17 cellular contexts compared by ENCODE assay signal in genomic region chr12:46332260-46332659, GRCh38. TPM values are rescaled to one million over a fixed set of nuclear protein-coding genes. Genes with fewer than 3 reads are reported as not detected.
A peak's percentile ranks its signal among the peaks of the same experiment; 100 is the strongest.
DNase-seq lines count a peak whose midpoint lies in the region; ATAC-seq and TF ChIP-seq lines count a peak whose summit lies in the region.
"Had no signal": no experiment of that assay in that cellular context is flagged by ENCODE, and none has a peak within 500 bp of the region (broad histone marks: within the 10 kb centered on the region; RNA-seq: fewer than 3 reads in every experiment).

No MANE protein-coding gene starts in this region.

- no peak for TF ChIP-seq CTCF in brain microvascular endothelial cell (IDR thresholded peaks at IDR 0.05; ENCODE audit: low read depth, low read length, missing control alignments)
- TF ChIP-seq CTCF in mesothelial cell of epicardium (IDR thresholded peaks at IDR 0.05; ENCODE audit: unreplicated experiment) = no peak

- no peaks in the 10 kb centered on the region for H3K27me3 ChIP-seq in brain microvascular endothelial cell (replicated peaks)

- in situ Hi-C loops in brain microvascular endothelial cell (cut with HindIII; ENCODE audit: low pct_ligation_motif_present, low sequenced_read_pairs) = no loop called here

- no peaks in the 10 kb centered on the region for H3K36me3 Mint-ChIP-seq in mesothelial cell of epicardium

- H3K36me3 ChIP-seq in brain microvascular endothelial cell (replicated peaks) = no peaks in the 10 kb centered on the region
- H3K36me3 ChIP-seq: left ventricle myocardium inferior had no signal

- ATAC-seq in HG02970 (IDR thresholded peaks at IDR 0.05; ENCODE audit: low FRiP score, unreplicated experiment) = no peak
- ATAC-seq: Panc1, T-cell, WTC11 had no signal

- DNase-seq in Daoy (ENCODE audit: low read depth) = peak; percentile 40
- peak; percentile 78 for DNase-seq in LHCN-M2 (ENCODE audit: low read depth)
- peak; percentile 69 for DNase-seq in brain microvascular endothelial cell
- DNase-seq in hepatic stellate cell (ENCODE audit: low spot score) = peak; percentile 21
- no peak for DNase-seq in NCI-H1048 (lab: John Stamatoyannopoulos, UW)
- DNase-seq in mesothelial cell of epicardium (ENCODE audit: low spot score in 2 of 2, unreplicated experiment in 2 of 2) = no peak
- no peak for DNase-seq in islet precursor cell
- DNase-seq: activated effector memory CD4-positive, alpha-beta T cell treated with anti-CD3 and anti-CD28 coated beads, Interleukin-2, amount 50 U/mL, for 16 hours; left ventricle myocardium inferior; NCI-H2029; NCI-H774; T-cell had no signal

- no peaks in the 10 kb centered on the region for H3K27me3 Mint-ChIP-seq in mesothelial cell of epicardium (ENCODE audit: low read depth)
- H3K27me3 Mint-ChIP-seq: progenitor cell of endocrine pancreas, T-cell had no signal

- no peak overlapping the region for H3K4me3 ChIP-seq in brain microvascular endothelial cell (ENCODE audit: low read depth, low read length)
- H3K4me3 ChIP-seq: left ventricle myocardium inferior had no signal

- H3K27ac Mint-ChIP-seq in mesothelial cell of epicardium = no peak overlapping the region
- H3K27ac Mint-ChIP-seq: dendritic cell treated with granulocyte-macrophage colony-stimulating factor and Interleukin-4, amounts not matched to agents 40 ng/mL and 50 ng/mL, for 4 days; progenitor cell of endocrine pancreas; T-cell; WTC11 had no signal

- H3K9me3 Mint-ChIP-seq in mesothelial cell of epicardium = peaks cover 28% of the 10 kb centered on the region

- no peak overlapping the region for H3K27ac ChIP-seq in brain microvascular endothelial cell
- H3K27ac ChIP-seq: left ventricle myocardium inferior had no signal

- H3K4me1 Mint-ChIP-seq in mesothelial cell of epicardium = no peaks in the 10 kb centered on the region
- H3K4me1 Mint-ChIP-seq: T-cell, WTC11 had no signal

- H3K4me3 Mint-ChIP-seq in mesothelial cell of epicardium = no peak overlapping the region
- H3K4me3 Mint-ChIP-seq: dendritic cell treated with granulocyte-macrophage colony-stimulating factor and Interleukin-4, amounts not matched to agents 40 ng/mL and 50 ng/mL, for 4 days; T-cell; WTC11 had no signal

RNA-seq across cellular contexts. Expression of gene SLC38A2, which starts 40.3 kb away (rescaled TPM):
- total RNA-seq in Daoy (2014; rRNA removed; shearing (Covaris generic)) = 361 and 424 TPM in 2 replicates
- total RNA-seq in LHCN-M2 (2014; rRNA removed) (427 and 497 TPM in 2 replicates), mesothelial cell of epicardium (256 to 274 TPM (median 261 TPM) in 3 replicates)
- polyA plus RNA-seq in LHCN-M2 (2012) = 124 TPM

Comparison
In these comparisons a context has a peak if more than half of its experiments do, and no peak if none do; other contexts are left out.
1. DNase-seq: peak in Daoy (single experiment), LHCN-M2 (single experiment), brain microvascular endothelial cell (single experiment) and hepatic stellate cell (single experiment); none in NCI-H1048 (single experiment), mesothelial cell of epicardium (0 of 2) and islet precursor cell (single experiment).